Comparison of ENCODE assay signal across 8 cellular contexts in genomic region chr1:77218477-77219165, GRCh38. TPM values are rescaled to one million over a fixed set of nuclear protein-coding genes. Genes with fewer than 3 reads are reported as not detected.
DNase-seq lines count a peak whose midpoint lies in the region; ATAC-seq and TF ChIP-seq lines count a peak whose summit lies in the region.

No MANE protein-coding gene starts in this region.

- CTCF ChIA-PET in HEK293T (lab: Yijun Ruan, JAX): no interaction called here

- ATAC-seq in Right ventricle myocardium inferior (peak; percentile 34), HG02981 (IDR thresholded peaks at IDR 0.05; ENCODE audit: unreplicated experiment) (peak; percentile 31), mucosa of descending colon (peak; percentile 63)

- DNase-seq in Right ventricle myocardium inferior (ENCODE audit: missing footprints) (no peak), cardiac septum (ENCODE audit: low spot score) (no peak), OCI-M1 (lab: John Stamatoyannopoulos, UW) (peak; percentile 83), mucosa of descending colon (no peak), NAMALWA (ENCODE audit: low spot score) (no peak), HEK293T (ENCODE audit: extremely low spot score) (no peak)

- WGBS in ectodermal cell, 2 experiments: 19 to 20% methylated on average over 12 of the region's 12 CpGs

- no peaks in the 10 kb centered on the region for H3K27me3 ChIP-seq in ectodermal cell (ENCODE audit: control insufficient read depth, insufficient read depth, low read length, poor library complexity, severe bottlenecking)

- H3K36me3 ChIP-seq in ectodermal cell (ENCODE audit: control insufficient read depth, insufficient read depth, low read length): peaks cover 5% of the 10 kb centered on the region
- no peaks in the 10 kb centered on the region for H3K36me3 ChIP-seq in mucosa of descending colon (ENCODE audit: low read depth)

- POLR2A ChIA-PET in HEK293T (lab: Yijun Ruan, JAX): interaction anchor here (1.0 to 1.8 kb wide), 2 partner anchors 19 to 62 kb away, joined by 3 to 6 read pairs; no protein-coding TSS in a partner anchor

- no peak for TF ChIP-seq CTCF in mucosa of descending colon (IDR thresholded peaks at IDR 0.05)

- H3K4me3 ChIP-seq in ectodermal cell (ENCODE audit: insufficient read depth, low read depth, low read length) (peak overlapping the region; percentile 59), mucosa of descending colon (peak overlapping the region; percentile 60)

- intact Hi-C loops in Right ventricle myocardium inferior (cut with DNase I): loop anchor here (10.0 kb wide), 1 partner anchor 466 kb away; the partner anchor contains the start of gene ZZZ3
- intact Hi-C loops in cardiac septum (cut with DNase I): loop anchor here (1.0 to 10.0 kb wide), 2 partner anchors 316 to 465 kb away; no protein-coding TSS in a partner anchor
- intact Hi-C loops in mucosa of descending colon (cut with DNase I, micrococcal nuclease): no loop called here

- H3K27ac ChIP-seq in ectodermal cell (ENCODE audit: insufficient read depth, low read depth, low read length, poor library complexity, severe bottlenecking): no peak overlapping the region

- H3K9me3 ChIP-seq in ectodermal cell (ENCODE audit: control insufficient read depth, low read length) (no peaks in the 10 kb centered on the region), mucosa of descending colon (no peaks in the 10 kb centered on the region)

- H3K4me1 ChIP-seq in ectodermal cell (ENCODE audit: control insufficient read depth, insufficient read depth, low read length) (no peaks in the 10 kb centered on the region), mucosa of descending colon (ENCODE audit: low read depth) (peaks cover 2% of the 10 kb centered on the region)

TF ChIP-seq in HEK293T, 16 proteins besides CTCF, POLR2A, EP300 and RAD21:
- no peak for TF ChIP-seq LEF1 (IDR thresholded peaks at IDR 0.05; ENCODE audit: borderline replicate concordance)
- TF ChIP-seq TARDBP (IDR thresholded peaks at IDR 0.05): no peak
- TF ChIP-seq SP1 (IDR thresholded peaks at IDR 0.05): no peak
- TF ChIP-seq HDGF (IDR thresholded peaks at IDR 0.05; ENCODE audit: borderline replicate concordance): no peak
- no peak for TF ChIP-seq ARNT (IDR thresholded peaks at IDR 0.05)
- TF ChIP-seq SUZ12 (IDR thresholded peaks at IDR 0.05): no peak
- no peak for TF ChIP-seq BHLHE40 (IDR thresholded peaks at IDR 0.05; ENCODE audit: borderline replicate concordance)
- no peak for TF ChIP-seq FOXK2 (IDR thresholded peaks at IDR 0.05)
- no peak for TF ChIP-seq CTBP1 (IDR thresholded peaks at IDR 0.05; ENCODE audit: borderline replicate concordance)
- TF ChIP-seq L3MBTL2 (conservative IDR thresholded peaks at IDR 0.05): no peak
- no peak for TF ChIP-seq NFRKB (IDR thresholded peaks at IDR 0.05)
- no peak for TF ChIP-seq ZNF384 (IDR thresholded peaks at IDR 0.05)
- no peak for TF ChIP-seq FOXM1 (IDR thresholded peaks at IDR 0.05; ENCODE audit: borderline replicate concordance)
- no peak for TF ChIP-seq ELF4 (IDR thresholded peaks at IDR 0.05)
- TF ChIP-seq, protein P1, sequence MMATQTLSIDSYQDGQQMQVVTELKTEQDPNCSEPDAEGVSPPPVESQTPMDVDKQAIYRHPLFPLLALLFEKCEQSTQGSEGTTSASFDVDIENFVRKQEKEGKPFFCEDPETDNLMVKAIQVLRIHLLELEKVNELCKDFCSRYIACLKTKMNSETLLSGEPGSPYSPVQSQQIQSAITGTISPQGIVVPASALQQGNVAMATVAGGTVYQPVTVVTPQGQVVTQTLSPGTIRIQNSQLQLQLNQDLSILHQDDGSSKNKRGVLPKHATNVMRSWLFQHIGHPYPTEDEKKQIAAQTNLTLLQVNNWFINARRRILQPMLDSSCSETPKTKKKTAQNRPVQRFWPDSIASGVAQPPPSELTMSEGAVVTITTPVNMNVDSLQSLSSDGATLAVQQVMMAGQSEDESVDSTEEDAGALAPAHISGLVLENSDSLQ (IDR thresholded peaks at IDR 0.05): no peak
- TF ChIP-seq FOXA1 (IDR thresholded peaks at IDR 0.05): no peak

RNA-seq across cellular contexts. Expression of gene PIGK, which starts 0.6 kb away (rescaled TPM):
- total RNA-seq in Right ventricle myocardium inferior: 29.4 TPM
- 24.1 TPM for total RNA-seq in cardiac septum
- polyA plus RNA-seq in ectodermal cell (2013, experiment 1 of 4): 25.1 TPM
- polyA plus RNA-seq in ectodermal cell (2013, experiment 2 of 4): 25.5 TPM
- polyA plus RNA-seq in ectodermal cell (2013, experiment 3 of 4): 20.1 TPM
- 23.0 TPM for polyA plus RNA-seq in ectodermal cell (2013, experiment 4 of 4)
- 10 to 100 TPM; 15.0 to 24.5 (median 16.9) TPM for total RNA-seq in mucosa of descending colon

Comparison
In these comparisons a context has a peak if more than half of its experiments do, and no peak if none do; other contexts are left out.
1. intact Hi-C loops: an anchor here in Right ventricle myocardium inferior (10.0 kb wide) and cardiac septum (1.0 to 10.0 kb wide); none called in mucosa of descending colon.